8 cellular contexts compared by ENCODE assay signal in genomic region chr16:50265716-50266336, GRCh38. TPM values are rescaled to one million over a fixed set of nuclear protein-coding genes. Genes with fewer than 3 reads are reported as not detected.
A peak's percentile ranks its signal among the peaks of the same experiment; 100 is the strongest.
DNase-seq lines count a peak whose midpoint lies in the region; ATAC-seq and TF ChIP-seq lines count a peak whose summit lies in the region.

No MANE protein-coding gene starts in this region.

- ATAC-seq in HG03521 (IDR thresholded peaks at IDR 0.05; ENCODE audit: unreplicated experiment): no peak

- no peaks in the 10 kb centered on the region for H4K20me1 ChIP-seq in OCI-LY3 (ENCODE audit: insufficient read depth, low read length)

- H3K4me3 ChIP-seq in GM12864 (ENCODE audit: low read depth, low read length) (peak overlapping the region; percentile 71; the same call in 1 of the 2 replicates), OCI-LY3 (ENCODE audit: low read length) (peak overlapping the region; percentile 84), esophagus (ENCODE audit: low read depth in 1 of 2, low read length in 2 of 2) (no peak overlapping the region)

- no peaks in the 10 kb centered on the region for H3K27me3 ChIP-seq in OCI-LY3 (ENCODE audit: low read depth, low read length)
- H3K27me3 ChIP-seq in esophagus (ENCODE audit: control insufficient read depth in 1 of 2, insufficient read depth in 2 of 2, low read length in 2 of 2): no peaks in the 10 kb centered on the region

- H3K4me1 ChIP-seq in OCI-LY3 (ENCODE audit: low read length) (peaks cover 32% of the 10 kb centered on the region), esophagus (ENCODE audit: control insufficient read depth in 2 of 2, insufficient read depth in 2 of 2, low read length in 1 of 2) (peaks cover 7 to 12% of the 10 kb centered on the region in 2 donors)

- no peak for DNase-seq in GM12864 (ENCODE audit: low read depth)
- DNase-seq in retina: peak; percentile 40
- no peak for DNase-seq in SW 1271 (lab: John Stamatoyannopoulos, UW)
- DNase-seq in substantia nigra (lab: John Stamatoyannopoulos, UW): no peak
- no peak for DNase-seq in GOT3 (lab: John Stamatoyannopoulos, UW)

- WGBS in esophagus, 2 donors: 76 to 82% methylated on average over 10 of the region's 10 CpGs

- no peak overlapping the region for H3K27ac ChIP-seq in OCI-LY3 (ENCODE audit: low read length)
- peak overlapping the region; percentile 1 to 79 for H3K27ac ChIP-seq in esophagus (ENCODE audit: low read depth in 2 of 2, low read length in 1 of 2)
- no peak overlapping the region for H3K27ac ChIP-seq in substantia nigra (ENCODE audit: low read depth, low read length, poor library complexity, severe bottlenecking)

- H3K36me3 ChIP-seq in OCI-LY3 (replicated peaks; ENCODE audit: low read depth, low read length) (no peaks in the 10 kb centered on the region), esophagus (ENCODE audit: control insufficient read depth in 2 of 2, insufficient read depth in 2 of 2, low read length in 1 of 2) (peaks cover 0 to 2% of the 10 kb centered on the region in 2 donors)

- H2AFZ ChIP-seq in OCI-LY3 (ENCODE audit: low read depth, low read length): peak overlapping the region; percentile 85; the same call in 1 of the 2 replicates

- peak overlapping the region; percentile 77 for H3K9ac ChIP-seq in OCI-LY3 (ENCODE audit: low read length)

- TF ChIP-seq CTCF in GM12864 (IDR thresholded peaks at IDR 0.05; ENCODE audit: low read depth, low read length, missing control alignments) (no peak), OCI-LY3 (IDR thresholded peaks at IDR 0.05; ENCODE audit: low read depth, low read length) (no peak)

- no peaks in the 10 kb centered on the region for H3K79me2 ChIP-seq in OCI-LY3 (ENCODE audit: low read length)

- H3K4me2 ChIP-seq in OCI-LY3 (ENCODE audit: low read length): peak overlapping the region; percentile 98

- H3K9me3 ChIP-seq in OCI-LY3 (ENCODE audit: insufficient read depth, low read length) (no peaks in the 10 kb centered on the region), esophagus (ENCODE audit: control insufficient read depth in 2 of 2, insufficient read depth in 1 of 2, low read depth in 1 of 2, low read length in 1 of 2) (no peaks in the 10 kb centered on the region)

RNA-seq across cellular contexts. Expression of gene ADCY7, which starts 0.5 kb away (rescaled TPM):
- 1 to 10 TPM; 8.9 to 9.5 TPM for polyA plus RNA-seq in esophagus

Comparison
In these comparisons a context has a peak if more than half of its experiments do, and no peak if none do; other contexts are left out.
1. H3K4me3 ChIP-seq: peak in GM12864 (single experiment) and OCI-LY3 (single experiment); none in esophagus (0 of 2).
2. H3K27ac ChIP-seq: peak in esophagus (2 of 2); none in OCI-LY3 (single experiment) and substantia nigra (single experiment).